ENCODE assay signal across 25 cellular contexts in the genomic region with DNA sequence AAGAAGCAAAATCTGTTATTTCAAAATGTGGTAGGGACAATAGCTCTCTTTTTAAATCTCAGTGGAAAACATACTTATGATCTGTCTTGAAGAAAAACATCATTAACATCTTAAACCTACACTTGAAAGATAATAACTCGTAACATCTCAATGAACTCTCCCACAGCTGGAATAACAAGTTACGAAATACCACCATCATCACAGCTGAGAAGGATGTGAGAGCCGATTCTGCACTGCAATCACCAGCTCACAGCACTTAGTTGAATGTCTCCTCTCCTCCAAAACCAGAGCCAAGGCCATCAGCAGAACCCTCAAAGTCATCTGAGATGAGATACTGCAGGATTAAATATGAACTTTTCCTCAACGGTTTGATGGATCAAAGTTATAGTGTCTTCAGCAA.
"Had no signal": no experiment of that assay in that cellular context is flagged by ENCODE, and none has a peak within 500 bp of the region (broad histone marks: within the 10 kb centered on the region; RNA-seq: fewer than 3 reads in every experiment).

No MANE protein-coding gene starts in this region.

- H3K27ac ChIP-seq: ascending aorta had no signal

- DNase-seq: activated CD4-positive, alpha-beta memory T cell treated with anti-CD3 and anti-CD28 coated beads, Interleukin-2, amount 10 ng/mL, durations not matched to agents 7 days and 5 days; activated CD4-positive, alpha-beta T cell treated with anti-CD3 and anti-CD28 coated beads for 48 hours; activated CD4-positive, CD25-positive, alpha-beta regulatory T cell; activated CD8-positive, alpha-beta memory T cell treated with anti-CD3 and anti-CD28 coated beads, Interleukin-2, amount 10 ng/mL, durations not matched to agents 7 days and 5 days; activated effector memory CD4-positive, alpha-beta T cell treated with Interleukin-2 at 50 U/mL for 16 hours; activated naive CD4-positive, alpha-beta T cell treated with anti-CD3 and anti-CD28 coated beads, Interleukin-2, amount 10 ng/mL, durations not matched to agents 7 days and 5 days; activated naive CD8-positive, alpha-beta T cell treated with anti-CD3 and anti-CD28 coated beads, Interleukin-2, amount 50 U/mL, for 24 hours; activated T-cell treated with anti-CD3 and anti-CD28 coated beads, Interleukin-2, amount 50 U/mL, for 24 hours; effector CD8-positive, alpha-beta T cell; foreskin melanocyte; glutamatergic neuron; hippocampal formation; islet precursor cell; left colon; nephron progenitor cell; occipital lobe; posterior cingulate gyrus; retina; stimulated activated CD4-positive, alpha-beta T cell treated with anti-CD3 and anti-CD28 coated beads, Interleukin-4, amount 100 ng/mL, for 1 hour; stimulated activated naive CD8-positive, alpha-beta T cell treated with anti-CD3 and anti-CD28 coated beads, Interleukin-15, amount 100 ng/mL, for 72 hours; T-helper 1 cell; T-helper 9 cell; testis had no signal

- H3K4me3 ChIP-seq: ascending aorta, testis had no signal

- H3K4me1 ChIP-seq: ascending aorta had no signal

- H3K27me3 ChIP-seq: ascending aorta, testis had no signal

- ATAC-seq: activated CD8-positive, alpha-beta memory T cell treated with anti-CD3 and anti-CD28 coated beads, Interleukin-2, amount 10 ng/mL, durations not matched to agents 7 days and 5 days; activated naive CD8-positive, alpha-beta T cell treated with anti-CD3 and anti-CD28 coated beads, Interleukin-2, amount 50 U/mL, for 24 hours; esophagus mucosa; left colon; stimulated activated naive CD8-positive, alpha-beta T cell treated with anti-CD3 and anti-CD28 coated beads, Interleukin-15, amount 100 ng/mL, for 72 hours had no signal

- H3K9me3 ChIP-seq: ascending aorta, testis had no signal
